8 cellular contexts compared by ENCODE assay signal in genomic region chr14:50230601-50231474, GRCh38. TPM values are rescaled to one million over a fixed set of nuclear protein-coding genes. Genes with fewer than 3 reads are reported as not detected.
DNase-seq lines count a peak whose midpoint lies in the region; ATAC-seq and TF ChIP-seq lines count a peak whose summit lies in the region.

No MANE protein-coding gene starts in this region.

- intact Hi-C loops in uterus (cut with DNase I; ENCODE audit: low total_unique reads) = no loop called here

- H3K36me3 ChIP-seq in RWPE2 (ENCODE audit: low read depth) (peaks cover 9% of the 10 kb centered on the region; the same call in 1 of the 2 replicates), uterus (no peaks in the 10 kb centered on the region)

- H3K4me1 ChIP-seq in RWPE2 (ENCODE audit: insufficient read depth, poor library complexity, severe bottlenecking) = peaks cover 13% of the 10 kb centered on the region
- peaks cover 0 to 9% of the 10 kb centered on the region in 2 donors for H3K4me1 ChIP-seq in uterus

- H3K27ac ChIP-seq in RWPE2 (ENCODE audit: poor library complexity, severe bottlenecking) (peak overlapping the region; percentile 89), uterus (peak overlapping the region; percentile 99)

- DNase-seq in COLO668 (lab: John Stamatoyannopoulos, UW; ENCODE audit: unreplicated experiment) = peak; percentile 75
- DNase-seq in RWPE2 (ENCODE audit: low spot score) = no peak
- peak; percentile 61 for DNase-seq in globus pallidus (ENCODE audit: low spot score)
- peak; percentile 13 for DNase-seq in occipital lobe (lab: John Stamatoyannopoulos, UW)
- peak; percentile 57 to 58 for DNase-seq in uterus

- no peaks in the 10 kb centered on the region for H3K36me3 Mint-ChIP-seq in activated naive CD4-positive, alpha-beta T cell treated with anti-CD3 and anti-CD28 coated beads, Interleukin-2, amount 50 U/mL, for 24 hours

- peak overlapping the region; percentile 95 for H3K4me3 Mint-ChIP-seq in activated naive CD4-positive, alpha-beta T cell treated with anti-CD3 and anti-CD28 coated beads, Interleukin-2, amount 50 U/mL, for 24 hours

- H3K27ac Mint-ChIP-seq in activated naive CD4-positive, alpha-beta T cell treated with anti-CD3 and anti-CD28 coated beads, Interleukin-2, amount 50 U/mL, for 24 hours = peak overlapping the region; percentile 98

- TF ChIP-seq CTCF in RWPE2 (IDR thresholded peaks at IDR 0.05; ENCODE audit: poor library complexity, severe bottlenecking) (no peak), uterus (IDR thresholded peaks at IDR 0.05) (no peak)

- no peaks in the 10 kb centered on the region for H3K9me3 Mint-ChIP-seq in activated naive CD4-positive, alpha-beta T cell treated with anti-CD3 and anti-CD28 coated beads, Interleukin-2, amount 50 U/mL, for 24 hours

- peaks cover 54% of the 10 kb centered on the region for H3K4me1 Mint-ChIP-seq in activated naive CD4-positive, alpha-beta T cell treated with anti-CD3 and anti-CD28 coated beads, Interleukin-2, amount 50 U/mL, for 24 hours

- H3K27me3 Mint-ChIP-seq in activated naive CD4-positive, alpha-beta T cell treated with anti-CD3 and anti-CD28 coated beads, Interleukin-2, amount 50 U/mL, for 24 hours = no peaks in the 10 kb centered on the region

- peak; percentile 35 for ATAC-seq in GM19455 (IDR thresholded peaks at IDR 0.05; ENCODE audit: unreplicated experiment)
- peak; percentile 11 for ATAC-seq in HG03558 (IDR thresholded peaks at IDR 0.05; ENCODE audit: extremely low read depth, unreplicated experiment)
- ATAC-seq in RWPE2 (ENCODE audit: low read depth) = peak; percentile 26

- H3K4me3 ChIP-seq in RWPE2 (ENCODE audit: severe bottlenecking) (peak overlapping the region; percentile 98), uterus (peak overlapping the region; percentile 83 to 91)

- H3K27me3 ChIP-seq in RWPE2 (ENCODE audit: insufficient read depth, poor library complexity, severe bottlenecking) (no peaks in the 10 kb centered on the region), uterus (no peaks in the 10 kb centered on the region)

- TF ChIP-seq POLR2A in uterus (IDR thresholded peaks at IDR 0.05) = no peak

- no peaks in the 10 kb centered on the region for H3K9me3 ChIP-seq in RWPE2 (ENCODE audit: severe bottlenecking)
- H3K9me3 ChIP-seq in uterus = no peaks in the 10 kb centered on the region

RNA-seq across cellular contexts. Expression of gene SOS2, which starts 0.5 kb away (rescaled TPM):
- total RNA-seq in occipital lobe (83.6 TPM), uterus (10 to 100 TPM; 21.8 to 66.9 (median 32.8) TPM)
